In the genomic region with DNA sequence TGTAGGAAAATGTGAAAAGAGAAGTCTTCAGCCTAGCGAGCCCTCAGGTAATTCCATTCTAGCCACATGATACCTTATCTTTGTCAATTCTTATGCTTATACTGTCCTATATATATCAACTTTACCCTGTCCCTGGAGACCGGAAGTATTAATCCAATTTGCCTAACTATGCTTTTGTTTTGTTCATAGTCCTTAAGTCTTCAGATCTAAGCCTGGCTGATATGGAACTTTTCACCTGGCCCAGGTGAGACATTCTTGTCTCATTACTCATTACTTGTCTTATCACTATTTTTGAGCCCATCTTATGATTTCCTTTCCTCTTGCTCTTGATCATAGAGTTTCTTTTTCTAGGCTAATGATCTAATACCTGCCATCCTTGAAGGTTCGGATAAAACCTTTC, we compare ENCODE assay signal across 31 cellular contexts.
"Had no signal": no experiment of that assay in that cellular context is flagged by ENCODE, and none has a peak within 500 bp of the region (broad histone marks: within the 10 kb centered on the region; RNA-seq: fewer than 3 reads in every experiment).

No MANE protein-coding gene starts in this region.

- H3K27me3 Mint-ChIP-seq: brain had no signal

- H3K4me3 ChIP-seq: SJCRH30, SK-N-MC had no signal

- H3K27me3 ChIP-seq: SJCRH30 had no signal

- H3K9me3 ChIP-seq: SJCRH30 had no signal

- H3K4me1 Mint-ChIP-seq: activated CD4-positive, alpha-beta T cell treated with anti-CD3 and anti-CD28 coated beads, Interleukin-2, amount 10 ng/mL, durations not matched to agents 24 days and 14 days; activated naive CD4-positive, alpha-beta T cell treated with anti-CD3 and anti-CD28 coated beads, Interleukin-2, amount 10 ng/mL, durations not matched to agents 7 days and 5 days; activated naive CD8-positive, alpha-beta T cell treated with anti-CD3 and anti-CD28 coated beads, Interleukin-2, amount 50 U/mL, for 24 hours had no signal

- H3K4me1 ChIP-seq: SJCRH30 had no signal

- H3K36me3 Mint-ChIP-seq: activated naive CD4-positive, alpha-beta T cell treated with anti-CD3 and anti-CD28 coated beads, Interleukin-2, amount 10 ng/mL, durations not matched to agents 7 days and 5 days; activated naive CD8-positive, alpha-beta T cell; brain had no signal

- H3K4me3 Mint-ChIP-seq: activated CD4-positive, alpha-beta T cell treated with anti-CD3 and anti-CD28 coated beads, Interleukin-2, amount 10 ng/mL, durations not matched to agents 24 days and 14 days; activated CD8-positive, alpha-beta T cell treated with anti-CD3 and anti-CD28 coated beads, Interleukin-2, amount 10 ng/mL, durations not matched to agents 7 days and 5 days; activated naive CD4-positive, alpha-beta T cell treated with anti-CD3 and anti-CD28 coated beads, Interleukin-2, amount 10 ng/mL, durations not matched to agents 7 days and 5 days; activated naive CD8-positive, alpha-beta T cell; activated naive CD8-positive, alpha-beta T cell treated with anti-CD3 and anti-CD28 coated beads, Interleukin-2, amount 50 U/mL, for 24 hours; activated T-cell treated with anti-CD3 and anti-CD28 coated beads, Interleukin-2, amount 50 U/mL, for 4 hours; activated T-helper 1 cell treated with anti-CD3 and anti-CD28 coated beads, Interleukin-12 subunit alpha, Interleukin-12 subunit beta, Interleukin-2, Interleukin-4 antibody, amounts not matched to agents 30 ng/mL and 10 ng/mL and 1 ng/mL, durations not matched to agents 14 hours and 24 hours and 36 hours; brain had no signal

- H3K9me3 Mint-ChIP-seq: activated CD4-positive, alpha-beta T cell treated with anti-CD3 and anti-CD28 coated beads, Interleukin-2, amount 10 ng/mL, durations not matched to agents 24 days and 14 days; activated naive CD4-positive, alpha-beta T cell treated with anti-CD3 and anti-CD28 coated beads, Interleukin-2, amount 10 ng/mL, durations not matched to agents 7 days and 5 days; activated naive CD8-positive, alpha-beta T cell treated with anti-CD3 and anti-CD28 coated beads, Interleukin-2, amount 50 U/mL, for 24 hours; activated T-cell treated with anti-CD3 and anti-CD28 coated beads, Interleukin-2, amount 50 U/mL, for 4 hours; activated T-helper 1 cell treated with anti-CD3 and anti-CD28 coated beads, Interleukin-12 subunit alpha, Interleukin-12 subunit beta, Interleukin-2, Interleukin-4 antibody, amounts not matched to agents 30 ng/mL and 10 ng/mL and 1 ng/mL, durations not matched to agents 14 hours and 24 hours and 36 hours had no signal

- DNase-seq: activated CD4-positive, alpha-beta T cell treated with anti-CD3 and anti-CD28 coated beads, Interleukin-2, amount 10 ng/mL, durations not matched to agents 24 days and 14 days; activated CD4-positive, alpha-beta T cell treated with anti-CD3 and anti-CD28 coated beads, Interleukin-2, amount 50 U/mL, for 4 hours; activated CD8-positive, alpha-beta T cell treated with anti-CD3 and anti-CD28 coated beads, Interleukin-2, amount 10 ng/mL, durations not matched to agents 7 days and 5 days; activated gamma-delta T cell treated with Interleukin-2 at 50 U/mL for 16 hours; activated naive CD4-positive, alpha-beta T cell treated with anti-CD3 and anti-CD28 coated beads, Interleukin-2, amount 10 ng/mL, durations not matched to agents 7 days and 5 days; activated naive CD8-positive, alpha-beta T cell treated with anti-CD3 and anti-CD28 coated beads, Interleukin-2, amount 50 U/mL, for 24 hours; activated T-cell treated with anti-CD3 and anti-CD28 coated beads for 4 hours; activated T-cell treated with anti-CD3 and anti-CD28 coated beads, Interleukin-2, amount 50 U/mL, for 4 hours; anterior cingulate cortex; caudate nucleus; cerebellar nuclear complex; Karpas-422; KBM-7; NCI-H1105 treated with DMSO at 0.1 percent for 48 hours; NCI-H1436 treated with DMSO at 0.1 percent for 48 hours; NCI-H1694 treated with DMSO at 0.1 percent for 48 hours; NCI-H2029; NCI-H2107; NCI-H2171; NCI-H510A; NCI-H526 treated with DMSO at 0.1 percent for 48 hours; NCI-H774; SHP77; SJCRH30; T1000; WERI-Rb-1 had no signal

- FAIRE-seq: bronchial epithelial cell had no signal

- H3K27ac Mint-ChIP-seq: activated CD4-positive, alpha-beta T cell treated with anti-CD3 and anti-CD28 coated beads, Interleukin-2, amount 10 ng/mL, durations not matched to agents 24 days and 14 days; activated CD8-positive, alpha-beta T cell treated with anti-CD3 and anti-CD28 coated beads, Interleukin-2, amount 10 ng/mL, durations not matched to agents 7 days and 5 days; activated naive CD4-positive, alpha-beta T cell treated with anti-CD3 and anti-CD28 coated beads, Interleukin-2, amount 10 ng/mL, durations not matched to agents 7 days and 5 days; activated naive CD8-positive, alpha-beta T cell; activated naive CD8-positive, alpha-beta T cell treated with anti-CD3 and anti-CD28 coated beads, Interleukin-2, amount 50 U/mL, for 24 hours; activated T-helper 1 cell treated with anti-CD3 and anti-CD28 coated beads, Interleukin-12 subunit alpha, Interleukin-12 subunit beta, Interleukin-2, Interleukin-4 antibody, amounts not matched to agents 30 ng/mL and 10 ng/mL and 1 ng/mL, durations not matched to agents 14 hours and 24 hours and 36 hours; brain had no signal

- H3K27ac ChIP-seq: SJCRH30, SK-N-MC, WERI-Rb-1 had no signal

- H3K36me3 ChIP-seq: SJCRH30, WERI-Rb-1 had no signal
